9 cellular contexts compared by ENCODE assay signal in the genomic region with DNA sequence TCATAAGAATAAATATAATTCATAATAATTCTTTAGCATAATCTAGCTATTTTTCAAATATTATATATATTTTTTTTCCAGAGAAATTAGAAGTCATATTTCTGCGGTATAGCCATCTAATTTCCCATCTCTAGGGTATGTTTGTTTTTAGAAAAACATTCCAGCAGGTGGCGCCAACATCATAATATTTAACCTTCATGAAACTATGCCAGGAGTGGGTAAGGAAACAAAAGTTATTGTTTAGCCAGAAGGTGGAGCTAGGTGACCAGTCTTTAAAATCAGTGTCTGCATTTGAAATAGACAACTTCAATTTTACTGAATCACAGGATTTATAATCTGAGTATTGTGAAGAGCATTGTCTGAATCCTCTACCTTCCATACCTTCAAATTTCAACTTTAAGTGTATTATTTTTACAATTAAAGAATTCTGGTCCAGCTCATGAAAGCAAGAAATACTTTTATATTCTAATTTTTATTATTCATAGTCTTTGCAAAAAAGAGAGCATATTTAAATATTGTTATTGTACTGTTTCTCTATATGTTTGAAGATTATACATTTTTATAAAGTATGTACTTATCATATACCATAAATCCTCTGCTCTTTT. TPM values are rescaled to one million over a fixed set of nuclear protein-coding genes. Genes with fewer than 3 reads are reported as not detected.
DNase-seq lines count a peak whose midpoint lies in the region; ATAC-seq, FAIRE-seq and TF ChIP-seq lines count a peak whose summit lies in the region.
"Had no signal": no experiment of that assay in that cellular context is flagged by ENCODE, and none has a peak within 500 bp of the region (broad histone marks: within the 10 kb centered on the region; RNA-seq: fewer than 3 reads in every experiment).

No MANE protein-coding gene starts in this region.

- POLR2A ChIA-PET in H1 (lab: Charles Lee; ENCODE audit: partially characterized antibody) = no interaction called here

- no peak overlapping the region for H4K5ac ChIP-seq in H1 (ENCODE audit: insufficient read length, low read depth, low read length)

- no peak overlapping the region for H2BK12ac ChIP-seq in H1 (ENCODE audit: low read depth, low read length)

- H3K36me3 ChIP-seq in H1 (ENCODE audit: control insufficient read depth in 2 of 4, insufficient read depth in 4 of 4, low read length in 3 of 4) (no peaks in the 10 kb centered on the region), mucosa of descending colon (ENCODE audit: low read depth) (no peaks in the 10 kb centered on the region)

- H3K14ac ChIP-seq in H1 (ENCODE audit: insufficient read length) = no peak overlapping the region

- H3K18ac ChIP-seq in H1 (ENCODE audit: extremely low read depth, low read length) = no peak overlapping the region

- no peak overlapping the region for H2BK5ac ChIP-seq in H1 (ENCODE audit: low read depth, low read length)

- H3K9ac ChIP-seq in H1 (replicated peaks in 1 of 4; ENCODE audit: extremely low read depth in 1 of 4, low read depth in 3 of 4, low read length in 3 of 4) = no peak overlapping the region

- no peak overlapping the region for H2BK20ac ChIP-seq in H1 (ENCODE audit: low read length)

- TF ChIP-seq CTCF in H1 (IDR thresholded peaks at IDR 0.05; ENCODE audit: control extremely low read depth in 1 of 3, insufficient read depth in 1 of 3, low read depth in 1 of 3, low read length in 3 of 3) (peak in 2 of 3 experiments; percentile 70 to 93; a peak in 3 of 4 replicates), mucosa of descending colon (IDR thresholded peaks at IDR 0.05) (peak; percentile 44)

- CTCF ChIA-PET in H1 (lab: Charles Lee; ENCODE audit: partially characterized antibody) = interaction anchor here (0.6 to 4.4 kb wide), 20 partner anchors 10 to 1410 kb away, joined by 3 to 26 read pairs (median 4); no protein-coding TSS in a partner anchor

- ATAC-seq in GM21447 (IDR thresholded peaks at IDR 0.05; ENCODE audit: unreplicated experiment) (peak; percentile 98), mucosa of descending colon (peak; percentile 92)

- no peaks in the 10 kb centered on the region for H3K23me2 ChIP-seq in H1 (ENCODE audit: low read depth, low read length)

- intact Hi-C loops in mucosa of descending colon (cut with DNase I, micrococcal nuclease) = no loop called here

- H3K56ac ChIP-seq in H1 (replicated peaks; ENCODE audit: insufficient read length, low read depth, low read length) = no peak overlapping the region

- H3K4me2 ChIP-seq in H1 (ENCODE audit: insufficient read depth in 1 of 2, low read depth in 2 of 2, low read length in 2 of 2) = no peak overlapping the region

- FAIRE-seq in H1 (lab: Jason Lieb, UNC) = peak; percentile 77

- no peaks in the 10 kb centered on the region for H3K9me3 ChIP-seq in H1 (ENCODE audit: insufficient read depth in 2 of 2, low read depth in 1 of 2, low read length in 1 of 2)
- no peaks in the 10 kb centered on the region for H3K9me3 ChIP-seq in mucosa of descending colon

- no peak overlapping the region for H2AK5ac ChIP-seq in H1 (ENCODE audit: low read depth, low read length)

- H3K27ac ChIP-seq in H1 (ENCODE audit: low read depth, low read length) = no peak overlapping the region

- no peak overlapping the region for H2BK120ac ChIP-seq in H1 (replicated peaks; ENCODE audit: low read depth, low read length)

- peak; percentile 85 to 91 for TF ChIP-seq RAD21 in H1 (IDR thresholded peaks at IDR 0.05 in 1 of 2, conservative IDR thresholded peaks at IDR 0.05 in 1 of 2; ENCODE audit: low read depth in 2 of 2, low read length in 2 of 2)

- no peak overlapping the region for H3K4ac ChIP-seq in H1 (replicated peaks; ENCODE audit: insufficient read length, low read depth, low read length)

- H3K4me1 ChIP-seq in H1 (replicated peaks in 1 of 4; ENCODE audit: control insufficient read depth in 3 of 4, insufficient read depth in 4 of 4, low read length in 3 of 4) (no peaks in the 10 kb centered on the region), mucosa of descending colon (ENCODE audit: low read depth) (peaks cover 18% of the 10 kb centered on the region)

- no peaks in the 10 kb centered on the region for H3K79me1 ChIP-seq in H1 (ENCODE audit: low read depth, low read length)

- DNase-seq in DMS53 treated with DMSO at 0.1 percent for 48 hours (lab: John Stamatoyannopoulos, UW; ENCODE audit: unreplicated experiment) = peak; percentile 92
- peak; percentile 79 for DNase-seq in HS-27A (ENCODE audit: low read depth)
- peak; percentile 90 for DNase-seq in NCI-H82 (lab: John Stamatoyannopoulos, UW)
- DNase-seq in activated CD4-positive, alpha-beta T cell treated with anti-CD3 and anti-CD28 coated beads, Interleukin-2, amount 50 U/mL, for 48 hours = peak; percentile 51 to 66
- peak in 1 of 2 experiments; percentile 52 for DNase-seq in H1 (ENCODE audit: low read depth in 1 of 2, low spot score in 2 of 2)
- DNase-seq in mucosa of descending colon = peak in 2 of 3 donors; percentile 46 to 96
- peak; percentile 8 to 64 (median 28) for DNase-seq in stimulated activated naive CD4-positive, alpha-beta T cell (lab: John Stamatoyannopoulos, UW)

- H3K4me3 ChIP-seq in H1 (ENCODE audit: extremely low read depth in 1 of 4, insufficient read depth in 2 of 4, low read depth in 3 of 4, low read length in 4 of 4) (no peak overlapping the region), mucosa of descending colon (no peak overlapping the region)

- H3K27me3 ChIP-seq in H1 (replicated peaks in 1 of 4; ENCODE audit: control insufficient read depth in 3 of 4, extremely low read depth in 1 of 4, insufficient read depth in 3 of 4, low read length in 3 of 4) = no peaks in the 10 kb centered on the region

- WGBS in H1 (ENCODE audit: extremely low coverage in 1 of 2, insufficient coverage in 1 of 2, insufficient read length in 1 of 2, insufficient replicate concordance in 2 of 2, low coverage in 1 of 2, low lambda C conversion rate in 2 of 2, missing lambda C conversion rate in 1 of 2), 2 experiments = 33% methylated on average over 2 of the region's 2 CpGs; no CpG with 5 or more reads in 1 of the 2 experiments

- no peaks in the 10 kb centered on the region for H3K79me2 ChIP-seq in H1 (ENCODE audit: control insufficient read depth in 1 of 2, insufficient read depth in 2 of 2, low read length in 2 of 2)

- H4K20me1 ChIP-seq in H1 (replicated peaks in 1 of 2; ENCODE audit: control insufficient read depth in 1 of 2, insufficient read depth in 2 of 2, low read length in 2 of 2) = no peaks in the 10 kb centered on the region

- no peak for TF ChIP-seq POLR2A in H1 (IDR thresholded peaks at IDR 0.05; ENCODE audit: control extremely low read depth in 1 of 2, low read depth in 2 of 2, low read length in 2 of 2)

- H2BK15ac ChIP-seq in H1 (ENCODE audit: low read length) = no peak overlapping the region

- no peak overlapping the region for H4K8ac ChIP-seq in H1 (ENCODE audit: extremely low read depth, insufficient read depth, low read length)

- H2AFZ ChIP-seq in H1 (ENCODE audit: low read length) = no peak overlapping the region

- H3K23ac ChIP-seq in H1 (ENCODE audit: insufficient read length) = no peak overlapping the region

- TF ChIP-seq EP300 in H1 (IDR thresholded peaks at IDR 0.05; ENCODE audit: borderline replicate concordance in 1 of 2, low read depth in 2 of 2, low read length in 2 of 2) = no peak

- H4K91ac ChIP-seq in H1 (replicated peaks; ENCODE audit: insufficient read length, low read length) = no peak overlapping the region

TF ChIP-seq in H1, 55 proteins besides CTCF, POLR2A, EP300 and RAD21 (continues in another document):
- no peak for TF ChIP-seq RFX5 (IDR thresholded peaks at IDR 0.05; ENCODE audit: borderline replicate concordance, low read depth, low read length)
- no peak for TF ChIP-seq MAFK (IDR thresholded peaks at IDR 0.05; ENCODE audit: low read depth, low read length)
- no peak for TF ChIP-seq SRF (IDR thresholded peaks at IDR 0.05; ENCODE audit: low read depth, low read length)
- no peak for TF ChIP-seq JUND (IDR thresholded peaks at IDR 0.05; ENCODE audit: low read length)
- TF ChIP-seq RXRA (IDR thresholded peaks at IDR 0.05; ENCODE audit: insufficient read depth, low read depth, low read length) = no peak
- no peak for TF ChIP-seq KDM1A (IDR thresholded peaks at IDR 0.05; ENCODE audit: borderline replicate concordance, low read length)
- TF ChIP-seq TEAD4 (IDR thresholded peaks at IDR 0.05; ENCODE audit: low read depth, low read length) = 0 out of 2 replicates have a peak, but pooled peaks have one; percentile 37
- TF ChIP-seq EZH2 (IDR thresholded peaks at IDR 0.05; ENCODE audit: low read depth, low read length, severe bottlenecking) = no peak
- no peak for TF ChIP-seq BRCA1 (IDR thresholded peaks at IDR 0.05; ENCODE audit: low read depth, low read length)
- TF ChIP-seq GTF2F1 (IDR thresholded peaks at IDR 0.05; ENCODE audit: borderline replicate concordance, low read depth, low read length) = no peak

RNA-seq across cellular contexts. Expression of a gene that starts 15.7 kb away (rescaled TPM):
- not detected in 2 replicates for total RNA-seq in H1 (2021; fragmentation: NEBNext Ultra II Directional; extraction: Animal tissue kit (Norgen Biotek cat#: 25700))
- polyA plus RNA-seq in H1 (2011; rRNA removed) = not detected in 2 replicates
- polyA plus RNA-seq in H1 (2011; cell fraction: cytosol; rRNA removed) = not detected
- polyA plus RNA-seq in H1 (2011; cell fraction: nucleus; rRNA removed) = not detected
- polyA plus RNA-seq in H1 (2012, experiment 1 of 2) = not detected in 4 replicates
- not detected for polyA plus RNA-seq in H1 (2012, experiment 2 of 2)
- polyA plus RNA-seq in H1 (2013, experiment 1 of 2) = not detected
- polyA plus RNA-seq in H1 (2013, experiment 2 of 2) = not detected
- polyA minus RNA-seq in H1 (2011; rRNA and poly(A)+ RNA removed) = not detected in 2 replicates
- polyA minus RNA-seq in H1 (2011; cell fraction: cytosol; rRNA and poly(A)+ RNA removed) = not detected
- polyA minus RNA-seq in H1 (2011; cell fraction: nucleus; rRNA and poly(A)+ RNA removed) = not detected
- total RNA-seq in mucosa of descending colon = not detected
- polyA plus RNA-seq: esophagus had no signal

RNA-seq across cellular contexts. Expression of a gene that starts 46.4 kb away (rescaled TPM):
- total RNA-seq in H1 (2021; fragmentation: NEBNext Ultra II Directional; extraction: Animal tissue kit (Norgen Biotek cat#: 25700)) = 10.5 and 11.4 TPM in 2 replicates
- 0.69 and 1.2 TPM in 2 replicates for polyA plus RNA-seq in H1 (2011; rRNA removed)
- polyA plus RNA-seq in H1 (2011; cell fraction: cytosol; rRNA removed) = 1.6 TPM
- polyA plus RNA-seq in H1 (2011; cell fraction: nucleus; rRNA removed) = 0.58 TPM
- polyA plus RNA-seq in H1 (2012, experiment 1 of 2) = 2.0 to 4.1 TPM (median 3.2 TPM) in 4 replicates
- polyA plus RNA-seq in H1 (2012, experiment 2 of 2) = 0.98 TPM
- 7.9 TPM for polyA plus RNA-seq in H1 (2013, experiment 1 of 2)
- polyA plus RNA-seq in H1 (2013, experiment 2 of 2) = 8.6 TPM
- polyA minus RNA-seq in H1 (2011; rRNA and poly(A)+ RNA removed) = 0.50 and 1.0 TPM in 2 replicates
- 1.0 TPM for polyA minus RNA-seq in H1 (2011; cell fraction: cytosol; rRNA and poly(A)+ RNA removed)
- 4.1 TPM for polyA minus RNA-seq in H1 (2011; cell fraction: nucleus; rRNA and poly(A)+ RNA removed)
- total RNA-seq in mucosa of descending colon = 10 to 100 TPM; 20.2 to 23.0 (median 22.0) TPM
